Comparison of ENCODE assay signal across 8 cellular contexts in genomic region chr17:81685108-81685507, GRCh38. TPM values are rescaled to one million over a fixed set of nuclear protein-coding genes. Genes with fewer than 3 reads are reported as not detected.
DNase-seq lines count a peak whose midpoint lies in the region; ATAC-seq, FAIRE-seq and TF ChIP-seq lines count a peak whose summit lies in the region.

No MANE protein-coding gene starts in this region.

- TF ChIP-seq CTCF in H1 (IDR thresholded peaks at IDR 0.05; ENCODE audit: control extremely low read depth in 1 of 3, insufficient read depth in 1 of 3, low read depth in 1 of 3, low read length in 3 of 3), result no peak
- TF ChIP-seq CTCF in ovary (IDR thresholded peaks at IDR 0.05), result no peak

- WGBS in H1 (ENCODE audit: extremely low coverage in 1 of 2, insufficient coverage in 1 of 2, insufficient read length in 1 of 2, insufficient replicate concordance in 2 of 2, low coverage in 1 of 2, low lambda C conversion rate in 2 of 2, missing lambda C conversion rate in 1 of 2), 2 experiments, result 86% methylated on average over 12 of the region's 12 CpGs; no CpG with 5 or more reads in 1 of the 2 experiments
- 60 to 76% (median 66%) methylated on average over 12 of the region's 12 CpGs for WGBS in ovary, 3 donors

- TF ChIP-seq POLR2A in H1 (IDR thresholded peaks at IDR 0.05; ENCODE audit: control extremely low read depth in 1 of 2, low read depth in 2 of 2, low read length in 2 of 2) (no peak), ovary (IDR thresholded peaks at IDR 0.05) (no peak)

- POLR2A ChIA-PET in H1 (lab: Charles Lee; ENCODE audit: partially characterized antibody), result interaction anchor here (1.0 to 28.4 kb wide), 6 partner anchors 9 to 24 kb away, joined by 4 to 436 read pairs (median 38); partner anchors contain the start of genes CCDC137, MRPL12, OXLD1 and SLC25A10

- H3K27ac ChIP-seq in H1 (ENCODE audit: low read depth, low read length) (no peak overlapping the region), ovary (no peak overlapping the region)

- no peak overlapping the region for H2AK5ac ChIP-seq in H1 (ENCODE audit: low read depth, low read length)

- no peak overlapping the region for H3K23ac ChIP-seq in H1 (ENCODE audit: insufficient read length)

- peaks cover 15% of the 10 kb centered on the region for H3K79me1 ChIP-seq in H1 (ENCODE audit: low read depth, low read length)

- H3K79me2 ChIP-seq in H1 (ENCODE audit: control insufficient read depth in 1 of 2, insufficient read depth in 2 of 2, low read length in 2 of 2), result peaks cover 4 to 39% of the 10 kb centered on the region in 2 experiments; a peak in 3 of 4 replicates

- H4K5ac ChIP-seq in H1 (ENCODE audit: insufficient read length, low read depth, low read length), result no peak overlapping the region

- H2BK15ac ChIP-seq in H1 (ENCODE audit: low read length), result no peak overlapping the region

- peaks cover 0 to 31% of the 10 kb centered on the region in 2 experiments for H4K20me1 ChIP-seq in H1 (replicated peaks in 1 of 2; ENCODE audit: control insufficient read depth in 1 of 2, insufficient read depth in 2 of 2, low read length in 2 of 2)

- H3K27me3 ChIP-seq in H1 (replicated peaks in 1 of 4; ENCODE audit: control insufficient read depth in 3 of 4, extremely low read depth in 1 of 4, insufficient read depth in 3 of 4, low read length in 3 of 4) (no peaks in the 10 kb centered on the region; a peak in 1 of 7 replicates), ovary (no peaks in the 10 kb centered on the region)

- no peak overlapping the region for H3K18ac ChIP-seq in H1 (ENCODE audit: extremely low read depth, low read length)

- FAIRE-seq in H1 (lab: Jason Lieb, UNC), result no peak

- no peak overlapping the region for H4K8ac ChIP-seq in H1 (ENCODE audit: extremely low read depth, insufficient read depth, low read length)

- H3K23me2 ChIP-seq in H1 (ENCODE audit: low read depth, low read length), result peaks cover 12% of the 10 kb centered on the region

- H2AFZ ChIP-seq in H1 (ENCODE audit: low read length), result no peak overlapping the region

- H3K9me3 ChIP-seq in H1 (ENCODE audit: insufficient read depth in 2 of 2, low read depth in 1 of 2, low read length in 1 of 2) (no peaks in the 10 kb centered on the region), ovary (no peaks in the 10 kb centered on the region)

- TF ChIP-seq EP300 in H1 (IDR thresholded peaks at IDR 0.05; ENCODE audit: borderline replicate concordance in 1 of 2, low read depth in 2 of 2, low read length in 2 of 2), result no peak
- TF ChIP-seq EP300 in ovary (IDR thresholded peaks at IDR 0.05), result no peak

- ATAC-seq in SK-N-SH treated with all-trans-retinoic acid at 6 μM for 48 hours (peak; percentile 11; the same call in 2 of the 3 replicates), HG03139 (IDR thresholded peaks at IDR 0.05; ENCODE audit: unreplicated experiment) (no peak), GM19452 (IDR thresholded peaks at IDR 0.05; ENCODE audit: unreplicated experiment) (no peak)

- no peak for TF ChIP-seq RAD21 in H1 (IDR thresholded peaks at IDR 0.05 in 1 of 2, conservative IDR thresholded peaks at IDR 0.05 in 1 of 2; ENCODE audit: low read depth in 2 of 2, low read length in 2 of 2)

- H3K4me1 ChIP-seq in H1 (replicated peaks in 1 of 4; ENCODE audit: control insufficient read depth in 3 of 4, insufficient read depth in 4 of 4, low read length in 3 of 4) (peaks cover 3 to 14% (median 7%) of the 10 kb centered on the region in 4 experiments; a peak in 6 of 7 replicates), ovary (ENCODE audit: insufficient read depth) (peaks cover 10% of the 10 kb centered on the region)

- CTCF ChIA-PET in H1 (lab: Charles Lee; ENCODE audit: partially characterized antibody), result interaction anchor here (0.6 to 3.1 kb wide), 7 partner anchors 9 to 184 kb away, joined by 4 to 20 read pairs (median 5); partner anchors contain the start of gene MRPL12

- H2BK12ac ChIP-seq in H1 (ENCODE audit: low read depth, low read length), result no peak overlapping the region

- intact Hi-C loops in ovary (cut with DNase I), result no loop called here

- no peak overlapping the region for H2BK20ac ChIP-seq in H1 (ENCODE audit: low read length)

- H4K91ac ChIP-seq in H1 (replicated peaks; ENCODE audit: insufficient read length, low read length), result no peak overlapping the region

- H3K56ac ChIP-seq in H1 (replicated peaks; ENCODE audit: insufficient read length, low read depth, low read length), result no peak overlapping the region

- H3K36me3 ChIP-seq in H1 (ENCODE audit: control insufficient read depth in 2 of 4, insufficient read depth in 4 of 4, low read length in 3 of 4) (peaks cover 2 to 23% (median 17%) of the 10 kb centered on the region in 4 experiments; a peak in 6 of 8 replicates), ovary (no peaks in the 10 kb centered on the region)

- H3K4me2 ChIP-seq in H1 (ENCODE audit: insufficient read depth in 1 of 2, low read depth in 2 of 2, low read length in 2 of 2), result peak overlapping the region; percentile 76 to 88; a peak in 3 of 4 replicates

- no peak overlapping the region for H2BK120ac ChIP-seq in H1 (replicated peaks; ENCODE audit: low read depth, low read length)

- no peak overlapping the region for H3K9ac ChIP-seq in H1 (replicated peaks in 1 of 4; ENCODE audit: extremely low read depth in 1 of 4, low read depth in 3 of 4, low read length in 3 of 4)

- 0 out of 2 replicates have a peak overlapping the region, but pooled peaks have one; percentile 4 for H2BK5ac ChIP-seq in H1 (ENCODE audit: low read depth, low read length)

- H3K4me3 ChIP-seq in H1 (ENCODE audit: extremely low read depth in 1 of 4, insufficient read depth in 2 of 4, low read depth in 3 of 4, low read length in 4 of 4) (peak overlapping the region in 2 of 4 experiments; percentile 57 to 88; a peak in 4 of 8 replicates), ovary (peak overlapping the region; percentile 100)

- H3K14ac ChIP-seq in H1 (ENCODE audit: insufficient read length), result no peak overlapping the region

- peak; percentile 81 for DNase-seq in DMS53 (lab: John Stamatoyannopoulos, UW)
- no peak for DNase-seq in DMS53 treated with DMSO at 0.1 percent for 48 hours (lab: John Stamatoyannopoulos, UW; ENCODE audit: unreplicated experiment)
- DNase-seq in H1 (ENCODE audit: low read depth in 1 of 2, low spot score in 2 of 2), result no peak
- DNase-seq in ovary, result no peak
- DNase-seq in GM19240 (ENCODE audit: insufficient read length, low spot score), result no peak

- H3K4ac ChIP-seq in H1 (replicated peaks; ENCODE audit: insufficient read length, low read depth, low read length), result no peak overlapping the region

RNA-seq across cellular contexts. Expression of gene HGS, which starts 1.3 kb away (rescaled TPM):
- total RNA-seq in H1 (2021; fragmentation: NEBNext Ultra II Directional; extraction: Animal tissue kit (Norgen Biotek cat#: 25700)), result 78.8 and 80.8 TPM in 2 replicates
- polyA plus RNA-seq in H1 (2011; rRNA removed) (99.7 and 144 TPM in 2 replicates), ovary (10 to 100 TPM; 73.4 to 73.9 TPM)
- 68.0 TPM for polyA plus RNA-seq in H1 (2011; cell fraction: cytosol; rRNA removed)
- 334 TPM for polyA plus RNA-seq in H1 (2011; cell fraction: nucleus; rRNA removed)
- 65.1 to 84.3 TPM (median 78.3 TPM) in 4 replicates for polyA plus RNA-seq in H1 (2012, experiment 1 of 2)
- 54.5 TPM for polyA plus RNA-seq in H1 (2012, experiment 2 of 2)
- 39.6 TPM for polyA plus RNA-seq in H1 (2013, experiment 1 of 2)
- 35.7 TPM for polyA plus RNA-seq in H1 (2013, experiment 2 of 2)
- polyA minus RNA-seq in H1 (2011; rRNA and poly(A)+ RNA removed), result 71.4 and 95.1 TPM in 2 replicates
- polyA minus RNA-seq in H1 (2011; cell fraction: cytosol; rRNA and poly(A)+ RNA removed), result 67.2 TPM
- polyA minus RNA-seq in H1 (2011; cell fraction: nucleus; rRNA and poly(A)+ RNA removed), result 69.8 TPM
- total RNA-seq in ovary, result 10 to 100 TPM; 39.1 to 91.5 (median 71.7) TPM

RNA-seq across cellular contexts. Expression of gene ARL16, which starts 1.5 kb away (rescaled TPM):
- 37.0 and 41.8 TPM in 2 replicates for total RNA-seq in H1 (2021; fragmentation: NEBNext Ultra II Directional; extraction: Animal tissue kit (Norgen Biotek cat#: 25700))
- polyA plus RNA-seq in H1 (2011; rRNA removed), result 60.8 and 64.2 TPM in 2 replicates
- 84.9 TPM for polyA plus RNA-seq in H1 (2011; cell fraction: cytosol; rRNA removed)
- polyA plus RNA-seq in H1 (2011; cell fraction: nucleus; rRNA removed), result 30.5 TPM
- polyA plus RNA-seq in H1 (2012, experiment 1 of 2), result 48.9 to 59.9 TPM (median 53.7 TPM) in 4 replicates
- 39.8 TPM for polyA plus RNA-seq in H1 (2012, experiment 2 of 2)
- 40.1 TPM for polyA plus RNA-seq in H1 (2013, experiment 1 of 2)
- 41.3 TPM for polyA plus RNA-seq in H1 (2013, experiment 2 of 2)
- polyA minus RNA-seq in H1 (2011; rRNA and poly(A)+ RNA removed), result 31.9 and 34.2 TPM in 2 replicates
- polyA minus RNA-seq in H1 (2011; cell fraction: cytosol; rRNA and poly(A)+ RNA removed), result 15.9 TPM
- polyA minus RNA-seq in H1 (2011; cell fraction: nucleus; rRNA and poly(A)+ RNA removed), result 18.6 TPM
- total RNA-seq in ovary, result 10 to 100 TPM; 22.8 to 45.1 (median 31.1) TPM
- polyA plus RNA-seq in ovary, result 10 to 100 TPM; 29.4 to 55.5 TPM

RNA-seq across cellular contexts. Expression of gene MRPL12, which starts 18.1 kb away (rescaled TPM):
- 120 and 131 TPM in 2 replicates for total RNA-seq in H1 (2021; fragmentation: NEBNext Ultra II Directional; extraction: Animal tissue kit (Norgen Biotek cat#: 25700))
- polyA plus RNA-seq in H1 (2011; rRNA removed) (141 and 190 TPM in 2 replicates), ovary (10 to 100 TPM; 12.9 to 36.8 TPM)
- 185 TPM for polyA plus RNA-seq in H1 (2011; cell fraction: cytosol; rRNA removed)
- 144 TPM for polyA plus RNA-seq in H1 (2011; cell fraction: nucleus; rRNA removed)
- polyA plus RNA-seq in H1 (2012, experiment 1 of 2), result 66.6 to 148 TPM (median 135 TPM) in 4 replicates
- polyA plus RNA-seq in H1 (2012, experiment 2 of 2), result 172 TPM
- 97.0 TPM for polyA plus RNA-seq in H1 (2013, experiment 1 of 2)
- 97.1 TPM for polyA plus RNA-seq in H1 (2013, experiment 2 of 2)
- polyA minus RNA-seq in H1 (2011; rRNA and poly(A)+ RNA removed), result 40.8 and 41.6 TPM in 2 replicates
- polyA minus RNA-seq in H1 (2011; cell fraction: cytosol; rRNA and poly(A)+ RNA removed), result 51.5 TPM
- 46.7 TPM for polyA minus RNA-seq in H1 (2011; cell fraction: nucleus; rRNA and poly(A)+ RNA removed)
- total RNA-seq in ovary, result 10 to 100 TPM; 23.5 to 47.2 (median 39.5) TPM

RNA-seq across cellular contexts. Expression of gene CCDC137, which starts 18.6 kb away (rescaled TPM):
- 38.6 and 39.8 TPM in 2 replicates for total RNA-seq in H1 (2021; fragmentation: NEBNext Ultra II Directional; extraction: Animal tissue kit (Norgen Biotek cat#: 25700))
- 17.6 and 23.3 TPM in 2 replicates for polyA plus RNA-seq in H1 (2011; rRNA removed)
- polyA plus RNA-seq in H1 (2011; cell fraction: cytosol; rRNA removed), result 28.0 TPM
- 24.2 TPM for polyA plus RNA-seq in H1 (2011; cell fraction: nucleus; rRNA removed)
- 38.1 to 44.2 TPM (median 40.1 TPM) in 4 replicates for polyA plus RNA-seq in H1 (2012, experiment 1 of 2)
- polyA plus RNA-seq in H1 (2012, experiment 2 of 2), result 19.9 TPM
- polyA plus RNA-seq in H1 (2013, experiment 1 of 2), result 40.4 TPM
- 44.2 TPM for polyA plus RNA-seq in H1 (2013, experiment 2 of 2)
- 3.2 and 4.4 TPM in 2 replicates for polyA minus RNA-seq in H1 (2011; rRNA and poly(A)+ RNA removed)
- polyA minus RNA-seq in H1 (2011; cell fraction: cytosol; rRNA and poly(A)+ RNA removed), result 8.4 TPM
- polyA minus RNA-seq in H1 (2011; cell fraction: nucleus; rRNA and poly(A)+ RNA removed), result 9.5 TPM
- total RNA-seq in ovary, result 10 to 100 TPM in 3 of 7 donors, 1 to 10 TPM in 4; 5.1 to 17.8 (median 9.4) TPM
- 10 to 100 TPM in 1 of 2 donors, 1 to 10 TPM in 1; 6.9 to 10.4 TPM for polyA plus RNA-seq in ovary

RNA-seq across cellular contexts. Expression of gene OXLD1, which starts 18.7 kb away (rescaled TPM):
- total RNA-seq in H1 (2021; fragmentation: NEBNext Ultra II Directional; extraction: Animal tissue kit (Norgen Biotek cat#: 25700)), result 35.9 and 41.5 TPM in 2 replicates
- polyA plus RNA-seq in H1 (2011; rRNA removed) (61.9 and 97.9 TPM in 2 replicates), ovary (10 to 100 TPM in 1 of 2 donors, 1 to 10 TPM in 1; 1.7 to 32.8 TPM)
- 87.0 TPM for polyA plus RNA-seq in H1 (2011; cell fraction: cytosol; rRNA removed)
- 64.0 TPM for polyA plus RNA-seq in H1 (2011; cell fraction: nucleus; rRNA removed)
- polyA plus RNA-seq in H1 (2012, experiment 1 of 2), result 31.4 to 46.5 TPM (median 41.9 TPM) in 4 replicates
- polyA plus RNA-seq in H1 (2012, experiment 2 of 2), result 43.9 TPM
- polyA plus RNA-seq in H1 (2013, experiment 1 of 2), result 37.3 TPM
- polyA plus RNA-seq in H1 (2013, experiment 2 of 2), result 38.6 TPM
- polyA minus RNA-seq in H1 (2011; rRNA and poly(A)+ RNA removed), result 7.8 and 9.4 TPM in 2 replicates
- 12.5 TPM for polyA minus RNA-seq in H1 (2011; cell fraction: cytosol; rRNA and poly(A)+ RNA removed)
- 23.0 TPM for polyA minus RNA-seq in H1 (2011; cell fraction: nucleus; rRNA and poly(A)+ RNA removed)
- total RNA-seq in ovary, result 10 to 100 TPM; 14.5 to 35.7 (median 20.9) TPM
